Comparison of ENCODE assay signal across 1 cellular context in genomic region chr9:136311433-136312375, GRCh38.
TF ChIP-seq lines count a peak whose summit lies in the region.

No MANE protein-coding gene starts in this region.

TF ChIP-seq in SK-N-SH treated with all-trans-retinoic acid at 6 μM for 48 hours, 23 proteins besides CTCF, POLR2A, EP300 and RAD21:
- TF ChIP-seq TSHZ2 (CRISPR knock-in tag; IDR thresholded peaks at IDR 0.05) (no peak), ZNF70 (CRISPR knock-in tag; IDR thresholded peaks at IDR 0.05) (no peak), GLIS3 (CRISPR knock-in tag; IDR thresholded peaks at IDR 0.05) (no peak), ARNTL (CRISPR knock-in tag; IDR thresholded peaks at IDR 0.05; ENCODE audit: borderline replicate concordance, low read depth) (no peak), POU6F1 (CRISPR knock-in tag; IDR thresholded peaks at IDR 0.05; ENCODE audit: borderline replicate concordance, low read depth) (no peak), ESRRG (CRISPR knock-in tag; IDR thresholded peaks at IDR 0.05) (no peak), ISL1 (CRISPR knock-in tag; IDR thresholded peaks at IDR 0.05) (no peak), ZNF565 (CRISPR knock-in tag; conservative IDR thresholded peaks at IDR 0.05; ENCODE audit: low read depth) (no peak), OSR1 (CRISPR knock-in tag; IDR thresholded peaks at IDR 0.05) (no peak), TOX (CRISPR knock-in tag; IDR thresholded peaks at IDR 0.05; ENCODE audit: borderline replicate concordance) (no peak)
TF ChIP-seq in SK-N-SH treated with all-trans-retinoic acid at 6 μM for 48 hours: peak in this region for 0.
